22 cellular contexts compared by ENCODE assay signal in genomic region chr13:42307461-42307860, GRCh38. TPM values are rescaled to one million over a fixed set of nuclear protein-coding genes. Genes with fewer than 3 reads are reported as not detected.
A peak's percentile ranks its signal among the peaks of the same experiment; 100 is the strongest.
DNase-seq lines count a peak whose midpoint lies in the region; ATAC-seq and TF ChIP-seq lines count a peak whose summit lies in the region.
"Had no signal": no experiment of that assay in that cellular context is flagged by ENCODE, and none has a peak within 500 bp of the region (broad histone marks: within the 10 kb centered on the region; RNA-seq: fewer than 3 reads in every experiment).

No MANE protein-coding gene starts in this region.

- intact Hi-C loops in activated CD4-positive, alpha-beta T cell treated with anti-CD3 and anti-CD28 coated beads for 36 hours (cut with DNase I, micrococcal nuclease) = no loop called here
- intact Hi-C loops in activated CD4-positive, alpha-beta T cell treated with anti-CD3 and anti-CD28 coated beads, Interleukin-2, amount 10 ng/mL, durations not matched to agents 24 days and 14 days (cut with micrococcal nuclease) = no loop called here
- intact Hi-C loops in right cardiac atrium (cut with DNase I) = no loop called here

- H3K27ac Mint-ChIP-seq in activated CD4-positive, alpha-beta T cell treated with anti-CD3 and anti-CD28 coated beads for 36 hours = peak overlapping the region; percentile 28
- no peak overlapping the region for H3K27ac Mint-ChIP-seq in activated CD4-positive, alpha-beta T cell treated with anti-CD3 and anti-CD28 coated beads, Interleukin-2, amount 10 ng/mL, durations not matched to agents 24 days and 14 days
- peak overlapping the region; percentile 43 for H3K27ac Mint-ChIP-seq in stimulated activated naive CD8-positive, alpha-beta T cell treated with anti-CD3 and anti-CD28 coated beads, Interleukin-15, Interleukin-2, amounts not matched to agents 100 ng/mL and 50 ng/mL, for 24 hours
- peak overlapping the region in 1 of 2 donors; percentile 56 for H3K27ac Mint-ChIP-seq in stimulated activated naive CD8-positive, alpha-beta T cell treated with anti-CD3 and anti-CD28 coated beads, Interleukin-15, amount 100 ng/mL, for 72 hours
- H3K27ac Mint-ChIP-seq in memory B cell = peak overlapping the region; percentile 50

- peaks cover 75% of the 10 kb centered on the region for H3K36me3 Mint-ChIP-seq in activated CD4-positive, alpha-beta T cell treated with anti-CD3 and anti-CD28 coated beads for 36 hours (ENCODE audit: low read depth)
- peaks cover 76% of the 10 kb centered on the region for H3K36me3 Mint-ChIP-seq in activated CD4-positive, alpha-beta T cell treated with anti-CD3 and anti-CD28 coated beads, Interleukin-2, amount 10 ng/mL, durations not matched to agents 24 days and 14 days (ENCODE audit: low read depth)
- H3K36me3 Mint-ChIP-seq in stimulated activated naive CD8-positive, alpha-beta T cell treated with anti-CD3 and anti-CD28 coated beads, Interleukin-15, Interleukin-2, amounts not matched to agents 100 ng/mL and 50 ng/mL, for 24 hours (ENCODE audit: low read depth) = peaks cover 93% of the 10 kb centered on the region
- peaks cover 37% of the 10 kb centered on the region for H3K36me3 Mint-ChIP-seq in memory B cell

- in situ Hi-C loops in brain microvascular endothelial cell (cut with HindIII; ENCODE audit: low pct_ligation_motif_present, low sequenced_read_pairs) = no loop called here

- no peak for TF ChIP-seq CTCF in brain microvascular endothelial cell (IDR thresholded peaks at IDR 0.05; ENCODE audit: low read depth, low read length, missing control alignments)

- H3K9me3 ChIP-seq in right cardiac atrium (ENCODE audit: control insufficient read depth, low read length) = no peaks in the 10 kb centered on the region
- H3K9me3 ChIP-seq: BE2C, HAP-1 had no signal

- H3K4me1 ChIP-seq in right cardiac atrium (ENCODE audit: control insufficient read depth, insufficient read depth, low read length) = peaks cover 1% of the 10 kb centered on the region
- H3K4me1 ChIP-seq: BE2C, HAP-1 had no signal

- H3K9me3 Mint-ChIP-seq in activated CD4-positive, alpha-beta T cell treated with anti-CD3 and anti-CD28 coated beads for 36 hours (ENCODE audit: low read depth) = peaks cover 2% of the 10 kb centered on the region
- peaks cover 8% of the 10 kb centered on the region for H3K9me3 Mint-ChIP-seq in activated CD4-positive, alpha-beta T cell treated with anti-CD3 and anti-CD28 coated beads, Interleukin-2, amount 10 ng/mL, durations not matched to agents 24 days and 14 days
- no peaks in the 10 kb centered on the region for H3K9me3 Mint-ChIP-seq in stimulated activated naive CD8-positive, alpha-beta T cell treated with anti-CD3 and anti-CD28 coated beads, Interleukin-15, Interleukin-2, amounts not matched to agents 100 ng/mL and 50 ng/mL, for 24 hours
- no peaks in the 10 kb centered on the region for H3K9me3 Mint-ChIP-seq in stimulated activated naive CD8-positive, alpha-beta T cell treated with anti-CD3 and anti-CD28 coated beads, Interleukin-15, amount 100 ng/mL, for 72 hours
- H3K9me3 Mint-ChIP-seq in memory B cell = no peaks in the 10 kb centered on the region

- H3K27ac ChIP-seq in right cardiac atrium (ENCODE audit: low read length) = no peak overlapping the region
- H3K27ac ChIP-seq in brain microvascular endothelial cell = no peak overlapping the region
- H3K27ac ChIP-seq: 22Rv1, RWPE1 had no signal

- peaks cover 10% of the 10 kb centered on the region for H3K36me3 ChIP-seq in brain microvascular endothelial cell (replicated peaks)

- ATAC-seq in activated CD4-positive, alpha-beta T cell treated with anti-CD3 and anti-CD28 coated beads for 36 hours = no peak
- ATAC-seq in stimulated activated naive CD8-positive, alpha-beta T cell treated with anti-CD3 and anti-CD28 coated beads, Interleukin-15, amount 100 ng/mL, for 72 hours = no peak
- no peak for ATAC-seq in memory B cell (ENCODE audit: low read depth)
- no peak for ATAC-seq in right cardiac atrium

- CTCF ChIA-PET in activated CD4-positive, alpha-beta T cell treated with anti-CD3 and anti-CD28 coated beads for 36 hours (lab: Charles Lee) = interaction anchor here (0.8 kb wide), 1 partner anchor 11 kb away, joined by 4 read pairs; no protein-coding TSS in a partner anchor

- no peaks in the 10 kb centered on the region for H3K27me3 ChIP-seq in right cardiac atrium (ENCODE audit: control insufficient read depth, insufficient read depth)
- no peaks in the 10 kb centered on the region for H3K27me3 ChIP-seq in brain microvascular endothelial cell (replicated peaks)
- H3K27me3 ChIP-seq: BE2C had no signal

- H3K4me3 ChIP-seq in right cardiac atrium (ENCODE audit: low read length) (no peak overlapping the region), brain microvascular endothelial cell (ENCODE audit: low read depth, low read length) (no peak overlapping the region)
- H3K4me3 ChIP-seq: HAP-1 had no signal

- WGBS in right cardiac atrium = 65% methylated on average over 4 of the region's 4 CpGs

- no peak overlapping the region for H3K4me3 Mint-ChIP-seq in activated CD4-positive, alpha-beta T cell treated with anti-CD3 and anti-CD28 coated beads for 36 hours
- no peak overlapping the region for H3K4me3 Mint-ChIP-seq in activated CD4-positive, alpha-beta T cell treated with anti-CD3 and anti-CD28 coated beads, Interleukin-2, amount 10 ng/mL, durations not matched to agents 24 days and 14 days
- H3K4me3 Mint-ChIP-seq in stimulated activated naive CD8-positive, alpha-beta T cell treated with anti-CD3 and anti-CD28 coated beads, Interleukin-15, Interleukin-2, amounts not matched to agents 100 ng/mL and 50 ng/mL, for 24 hours = no peak overlapping the region
- no peak overlapping the region for H3K4me3 Mint-ChIP-seq in stimulated activated naive CD8-positive, alpha-beta T cell treated with anti-CD3 and anti-CD28 coated beads, Interleukin-15, amount 100 ng/mL, for 72 hours
- no peak overlapping the region for H3K4me3 Mint-ChIP-seq in memory B cell
- H3K4me3 Mint-ChIP-seq: CD14-positive monocyte had no signal

- no peaks in the 10 kb centered on the region for H3K27me3 Mint-ChIP-seq in activated CD4-positive, alpha-beta T cell treated with anti-CD3 and anti-CD28 coated beads for 36 hours
- H3K27me3 Mint-ChIP-seq in activated CD4-positive, alpha-beta T cell treated with anti-CD3 and anti-CD28 coated beads, Interleukin-2, amount 10 ng/mL, durations not matched to agents 24 days and 14 days = no peaks in the 10 kb centered on the region
- no peaks in the 10 kb centered on the region for H3K27me3 Mint-ChIP-seq in stimulated activated naive CD8-positive, alpha-beta T cell treated with anti-CD3 and anti-CD28 coated beads, Interleukin-15, Interleukin-2, amounts not matched to agents 100 ng/mL and 50 ng/mL, for 24 hours
- no peaks in the 10 kb centered on the region for H3K27me3 Mint-ChIP-seq in stimulated activated naive CD8-positive, alpha-beta T cell treated with anti-CD3 and anti-CD28 coated beads, Interleukin-15, amount 100 ng/mL, for 72 hours
- no peaks in the 10 kb centered on the region for H3K27me3 Mint-ChIP-seq in memory B cell

- peaks cover 32% of the 10 kb centered on the region for H3K4me1 Mint-ChIP-seq in activated CD4-positive, alpha-beta T cell treated with anti-CD3 and anti-CD28 coated beads for 36 hours
- H3K4me1 Mint-ChIP-seq in activated CD4-positive, alpha-beta T cell treated with anti-CD3 and anti-CD28 coated beads, Interleukin-2, amount 10 ng/mL, durations not matched to agents 24 days and 14 days = peaks cover 14% of the 10 kb centered on the region
- H3K4me1 Mint-ChIP-seq in stimulated activated naive CD8-positive, alpha-beta T cell treated with anti-CD3 and anti-CD28 coated beads, Interleukin-15, Interleukin-2, amounts not matched to agents 100 ng/mL and 50 ng/mL, for 24 hours (ENCODE audit: low read depth) = peaks cover 27% of the 10 kb centered on the region
- H3K4me1 Mint-ChIP-seq in stimulated activated naive CD8-positive, alpha-beta T cell treated with anti-CD3 and anti-CD28 coated beads, Interleukin-15, amount 100 ng/mL, for 72 hours = peaks cover 21% of the 10 kb centered on the region
- H3K4me1 Mint-ChIP-seq in memory B cell = peaks cover 17% of the 10 kb centered on the region
- H3K4me1 Mint-ChIP-seq: CD14-positive monocyte had no signal

- no peak for DNase-seq in activated CD4-positive, alpha-beta T cell treated with anti-CD3 and anti-CD28 coated beads for 36 hours
- DNase-seq in activated CD4-positive, alpha-beta T cell treated with anti-CD3 and anti-CD28 coated beads, Interleukin-2, amount 10 ng/mL, durations not matched to agents 24 days and 14 days = no peak
- DNase-seq in stimulated activated naive CD8-positive, alpha-beta T cell treated with anti-CD3 and anti-CD28 coated beads, Interleukin-15, amount 100 ng/mL, for 72 hours = no peak
- DNase-seq in memory B cell (ENCODE audit: low spot score in 2 of 2) (no peak), right cardiac atrium (no peak), brain microvascular endothelial cell (no peak)
- no peak for DNase-seq in stimulated activated naive CD4-positive, alpha-beta T cell (lab: John Stamatoyannopoulos, UW)
- DNase-seq: BE2C, GOT3, IMR-90, KG1, MM.1S, NCI-H2029 treated with DMSO at 0.1 percent for 48 hours, NCI-H446 treated with DMSO at 0.1 percent for 48 hours, NCI-H526, NCI-H82, SHP77 had no signal

- POLR2A ChIA-PET in activated CD4-positive, alpha-beta T cell treated with anti-CD3 and anti-CD28 coated beads for 36 hours (lab: Charles Lee) = no interaction called here

RNA-seq across cellular contexts. Expression of gene AKAP11, which starts 35.5 kb away (rescaled TPM):
- total RNA-seq in activated CD4-positive, alpha-beta T cell treated with anti-CD3 and anti-CD28 coated beads for 36 hours = 10 to 100 TPM; 38.9 to 39.4 TPM
- 38.7 and 39.9 TPM in 2 replicates for total RNA-seq in activated CD4-positive, alpha-beta T cell treated with anti-CD3 and anti-CD28 coated beads, Interleukin-2, amount 10 ng/mL, durations not matched to agents 24 days and 14 days
- 10 to 100 TPM; 30.2 to 41.3 (median 37.2) TPM for total RNA-seq in right cardiac atrium
- polyA plus RNA-seq in right cardiac atrium = 7.6 TPM
